In the genomic region with DNA sequence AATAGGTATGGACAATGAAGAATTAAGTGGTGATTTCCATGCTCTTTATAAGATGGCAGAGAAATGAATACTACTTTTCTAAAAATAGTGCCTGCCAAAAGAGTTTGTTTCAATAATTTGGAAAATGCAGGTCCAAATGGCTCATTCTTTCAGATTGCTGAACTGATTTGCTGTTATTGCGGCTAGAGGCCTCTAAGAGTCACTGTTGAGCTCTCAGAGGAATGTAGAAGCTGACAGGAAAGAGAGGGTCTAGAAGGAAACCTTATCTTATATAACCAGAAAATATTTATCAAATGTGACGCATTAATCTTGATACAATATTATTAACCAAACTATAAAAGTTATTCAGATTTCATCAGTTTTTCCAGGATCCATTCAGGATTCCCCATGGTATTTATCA, we compare ENCODE assay signal across 8 cellular contexts.
DNase-seq lines count a peak whose midpoint lies in the region; ATAC-seq and TF ChIP-seq lines count a peak whose summit lies in the region.

No MANE protein-coding gene starts in this region.

- H3K27ac ChIP-seq in thyroid gland (no peak overlapping the region), ovary (no peak overlapping the region)

- H3K27me3 Mint-ChIP-seq in natural killer cell (ENCODE audit: low read depth in 2 of 2), result peaks cover 5 to 41% of the 10 kb centered on the region in 2 donors
- H3K27me3 Mint-ChIP-seq in natural killer cell treated with Interleukin-12 subunit alpha and Interleukin-12 subunit beta and Interleukin-15 and Interleukin-18, amount 100 ng/mL, for 72 hours, result peaks cover 17 to 30% of the 10 kb centered on the region in 2 donors
- H3K27me3 Mint-ChIP-seq in activated T-helper 17 cell treated with anti-CD3 and anti-CD28 coated beads, Interleukin-2, amount 50 U/mL, for 72 hours, result no peaks in the 10 kb centered on the region

- H3K4me1 Mint-ChIP-seq in natural killer cell, result no peaks in the 10 kb centered on the region
- H3K4me1 Mint-ChIP-seq in natural killer cell treated with Interleukin-12 subunit alpha and Interleukin-12 subunit beta and Interleukin-15 and Interleukin-18, amount 100 ng/mL, for 72 hours (ENCODE audit: low read depth in 2 of 2), result peaks cover 0 to 6% of the 10 kb centered on the region in 2 donors
- no peaks in the 10 kb centered on the region for H3K4me1 Mint-ChIP-seq in activated T-helper 17 cell treated with anti-CD3 and anti-CD28 coated beads, Interleukin-2, amount 50 U/mL, for 72 hours

- TF ChIP-seq POLR2A in erythroblast (IDR thresholded peaks at IDR 0.05; ENCODE audit: low read length) (no peak), thyroid gland (IDR thresholded peaks at IDR 0.05) (no peak), ovary (IDR thresholded peaks at IDR 0.05) (no peak)

- no peaks in the 10 kb centered on the region for H3K36me3 Mint-ChIP-seq in natural killer cell
- H3K36me3 Mint-ChIP-seq in natural killer cell treated with Interleukin-12 subunit alpha and Interleukin-12 subunit beta and Interleukin-15 and Interleukin-18, amount 100 ng/mL, for 72 hours, result no peaks in the 10 kb centered on the region
- no peaks in the 10 kb centered on the region for H3K36me3 Mint-ChIP-seq in activated T-helper 17 cell treated with anti-CD3 and anti-CD28 coated beads, Interleukin-2, amount 50 U/mL, for 72 hours (ENCODE audit: low read depth)

- H3K4me3 Mint-ChIP-seq in natural killer cell, result no peak overlapping the region
- no peak overlapping the region for H3K4me3 Mint-ChIP-seq in natural killer cell treated with Interleukin-12 subunit alpha and Interleukin-12 subunit beta and Interleukin-15 and Interleukin-18, amount 100 ng/mL, for 72 hours
- H3K4me3 Mint-ChIP-seq in activated T-helper 17 cell treated with anti-CD3 and anti-CD28 coated beads, Interleukin-2, amount 50 U/mL, for 72 hours, result no peak overlapping the region

- H3K27me3 ChIP-seq in thyroid gland (no peaks in the 10 kb centered on the region), ovary (no peaks in the 10 kb centered on the region)

- TF ChIP-seq EP300 in ovary (IDR thresholded peaks at IDR 0.05), result no peak

- WGBS in thyroid gland, 2 donors, result 6 to 11% methylated on average over 2 of the region's 2 CpGs
- WGBS in ovary, 3 donors, result 3 to 16% (median 5%) methylated on average over 2 of the region's 2 CpGs

- DNase-seq in natural killer cell, result no peak
- DNase-seq in natural killer cell treated with Interleukin-12 subunit alpha and Interleukin-12 subunit beta and Interleukin-15 and Interleukin-18, amount 100 ng/mL, for 72 hours (ENCODE audit: low spot score), result no peak
- DNase-seq in NCI-H526 treated with DMSO at 0.1 percent for 48 hours (lab: John Stamatoyannopoulos, UW), result peak; percentile 1
- DNase-seq in erythroblast (lab: John Stamatoyannopoulos, UW), result peak; percentile 0 to 11
- DNase-seq in thyroid gland, result no peak
- DNase-seq in ovary, result no peak

- H3K4me3 ChIP-seq in thyroid gland (replicated peaks in 1 of 3) (no peak overlapping the region), ovary (no peak overlapping the region)

- no peak overlapping the region for H3K27ac Mint-ChIP-seq in natural killer cell
- no peak overlapping the region for H3K27ac Mint-ChIP-seq in natural killer cell treated with Interleukin-12 subunit alpha and Interleukin-12 subunit beta and Interleukin-15 and Interleukin-18, amount 100 ng/mL, for 72 hours
- H3K27ac Mint-ChIP-seq in activated T-helper 17 cell treated with anti-CD3 and anti-CD28 coated beads, Interleukin-2, amount 50 U/mL, for 72 hours, result no peak overlapping the region

- no peaks in the 10 kb centered on the region for H3K4me1 ChIP-seq in thyroid gland
- H3K4me1 ChIP-seq in ovary (ENCODE audit: insufficient read depth), result no peaks in the 10 kb centered on the region

- ATAC-seq in natural killer cell (peak in 1 of 3 donors; percentile 48), HG02588 (IDR thresholded peaks at IDR 0.05; ENCODE audit: unreplicated experiment) (no peak)
- no peak for ATAC-seq in natural killer cell treated with Interleukin-12 subunit alpha and Interleukin-12 subunit beta and Interleukin-15 and Interleukin-18, amount 100 ng/mL, for 72 hours
- no peak for ATAC-seq in activated T-helper 17 cell treated with anti-CD3 and anti-CD28 coated beads, Interleukin-2, amount 50 U/mL, for 72 hours (replicated peaks)

- TF ChIP-seq CTCF in natural killer cell (IDR thresholded peaks at IDR 0.05) (peak; percentile 29), thyroid gland (IDR thresholded peaks at IDR 0.05) (peak in 4 of 6 experiments; percentile 7 to 48 (median 39)), ovary (IDR thresholded peaks at IDR 0.05) (no peak)

- intact Hi-C loops in natural killer cell (cut with micrococcal nuclease), result no loop called here
- intact Hi-C loops in thyroid gland (cut with DNase I), result no loop called here
- intact Hi-C loops in ovary (cut with DNase I), result no loop called here

- H3K9me3 Mint-ChIP-seq in natural killer cell, result no peaks in the 10 kb centered on the region
- no peaks in the 10 kb centered on the region for H3K9me3 Mint-ChIP-seq in natural killer cell treated with Interleukin-12 subunit alpha and Interleukin-12 subunit beta and Interleukin-15 and Interleukin-18, amount 100 ng/mL, for 72 hours
- no peaks in the 10 kb centered on the region for H3K9me3 Mint-ChIP-seq in activated T-helper 17 cell treated with anti-CD3 and anti-CD28 coated beads, Interleukin-2, amount 50 U/mL, for 72 hours

- no peaks in the 10 kb centered on the region for H3K9me3 ChIP-seq in thyroid gland
- H3K9me3 ChIP-seq in ovary, result no peaks in the 10 kb centered on the region

- H3K36me3 ChIP-seq in thyroid gland (no peaks in the 10 kb centered on the region), ovary (no peaks in the 10 kb centered on the region)

Comparison
In these comparisons a context has a peak if more than half of its experiments do, and no peak if none do; other contexts are left out.
1. DNase-seq: peak in NCI-H526 treated with DMSO at 0.1 percent for 48 hours (single experiment) and erythroblast (2 of 2); none in natural killer cell (single experiment), natural killer cell treated with Interleukin-12 subunit alpha and Interleukin-12 subunit beta and Interleukin-15 and Interleukin-18, amount 100 ng/mL, for 72 hours (single experiment), thyroid gland (0 of 2) and ovary (0 of 5).
2. CTCF ChIP-seq: peak in natural killer cell (single experiment) and thyroid gland (4 of 6); none in ovary (0 of 3).